ENCODE assay signal across 2 cellular contexts in the genomic region with DNA sequence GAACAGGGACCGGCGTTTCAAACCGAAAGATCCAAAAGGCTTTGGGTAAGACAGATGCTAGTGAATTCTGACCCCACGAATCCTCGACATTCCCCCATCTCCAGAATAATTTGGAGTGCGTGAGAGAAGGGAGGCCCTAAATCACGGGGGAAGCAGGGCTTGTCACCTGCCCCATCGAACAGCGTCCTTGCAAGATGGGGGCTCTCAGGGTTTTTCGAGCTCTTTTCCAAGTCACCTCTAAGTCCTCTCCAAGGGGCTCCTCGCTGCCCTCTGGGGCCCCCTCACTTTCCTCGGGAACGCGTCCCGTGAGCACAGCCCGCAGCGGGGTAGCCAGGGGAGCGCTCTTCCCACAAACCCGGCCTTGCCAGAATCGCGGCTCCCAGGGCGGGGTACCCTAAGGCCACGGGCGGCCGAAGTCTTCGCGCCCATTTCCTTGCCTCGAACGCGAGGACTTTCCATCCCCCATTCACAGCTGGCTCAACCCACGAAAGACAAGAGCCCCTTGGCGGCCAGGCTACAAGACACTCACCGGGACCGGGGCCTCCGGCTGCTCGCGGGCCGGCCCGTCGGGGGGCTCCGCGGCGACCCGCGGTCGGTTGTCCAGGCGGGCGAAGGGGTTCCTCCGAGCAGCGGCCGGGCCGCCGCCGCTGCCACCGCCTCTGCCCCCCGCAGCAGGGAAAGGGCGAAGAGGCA.
TF ChIP-seq lines count a peak whose summit lies in the region.

No MANE protein-coding gene starts in this region.

TF ChIP-seq in SK-N-SH treated with all-trans-retinoic acid at 6 μM for 48 hours, 23 proteins besides CTCF, POLR2A, EP300 and RAD21:
- TF ChIP-seq OSR1 (CRISPR knock-in tag; IDR thresholded peaks at IDR 0.05) (no peak), ZC3H10 (CRISPR knock-in tag; IDR thresholded peaks at IDR 0.05) (no peak), ESRRG (CRISPR knock-in tag; IDR thresholded peaks at IDR 0.05) (no peak)
- TF ChIP-seq, protein P1, sequence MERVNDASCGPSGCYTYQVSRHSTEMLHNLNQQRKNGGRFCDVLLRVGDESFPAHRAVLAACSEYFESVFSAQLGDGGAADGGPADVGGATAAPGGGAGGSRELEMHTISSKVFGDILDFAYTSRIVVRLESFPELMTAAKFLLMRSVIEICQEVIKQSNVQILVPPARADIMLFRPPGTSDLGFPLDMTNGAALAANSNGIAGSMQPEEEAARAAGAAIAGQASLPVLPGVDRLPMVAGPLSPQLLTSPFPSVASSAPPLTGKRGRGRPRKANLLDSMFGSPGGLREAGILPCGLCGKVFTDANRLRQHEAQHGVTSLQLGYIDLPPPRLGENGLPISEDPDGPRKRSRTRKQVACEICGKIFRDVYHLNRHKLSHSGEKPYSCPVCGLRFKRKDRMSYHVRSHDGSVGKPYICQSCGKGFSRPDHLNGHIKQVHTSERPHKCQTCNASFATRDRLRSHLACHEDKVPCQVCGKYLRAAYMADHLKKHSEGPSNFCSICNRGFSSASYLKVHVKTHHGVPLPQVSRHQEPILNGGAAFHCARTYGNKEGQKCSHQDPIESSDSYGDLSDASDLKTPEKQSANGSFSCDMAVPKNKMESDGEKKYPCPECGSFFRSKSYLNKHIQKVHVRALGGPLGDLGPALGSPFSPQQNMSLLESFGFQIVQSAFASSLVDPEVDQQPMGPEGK (CRISPR knock-in tag; IDR thresholded peaks at IDR 0.05; ENCODE audit: borderline replicate concordance), result no peak

TF ChIP-seq in H1, 55 proteins besides CTCF, POLR2A, EP300 and RAD21:
- TF ChIP-seq CEBPB (IDR thresholded peaks at IDR 0.05; ENCODE audit: low read depth, low read length) (no peak), CHD2 (IDR thresholded peaks at IDR 0.05; ENCODE audit: low read length) (no peak), PHF8 (conservative IDR thresholded peaks at IDR 0.05; ENCODE audit: low read depth, low read length) (no peak), TBP (IDR thresholded peaks at IDR 0.05; ENCODE audit: low read depth, low read length) (no peak), HDAC2 (IDR thresholded peaks at IDR 0.05; ENCODE audit: borderline replicate concordance in 1 of 2, low read depth in 2 of 2, low read length in 2 of 2) (0 out of 4 replicates have a peak, but pooled peaks of 1 of the 2 experiments have one; percentile 58), CREB1 (IDR thresholded peaks at IDR 0.05) (no peak), RXRA (IDR thresholded peaks at IDR 0.05; ENCODE audit: insufficient read depth, low read depth, low read length) (no peak), SAP30 (IDR thresholded peaks at IDR 0.05; ENCODE audit: insufficient read depth, insufficient replicate concordance, low read length) (no peak), SP1 (IDR thresholded peaks at IDR 0.05; ENCODE audit: low read depth, low read length) (no peak), RBBP5 (IDR thresholded peaks at IDR 0.05; ENCODE audit: borderline replicate concordance, low read depth, low read length) (no peak; the same call in 1 of the 2 replicates), BACH1 (IDR thresholded peaks at IDR 0.05; ENCODE audit: low read length) (0 out of 2 replicates have a peak, but pooled peaks have one; percentile 14), JUN (IDR thresholded peaks at IDR 0.05; ENCODE audit: low read depth, low read length) (no peak), USF2 (IDR thresholded peaks at IDR 0.05; ENCODE audit: low read length) (no peak), RFX5 (IDR thresholded peaks at IDR 0.05; ENCODE audit: borderline replicate concordance, low read depth, low read length) (no peak), POU5F1 (IDR thresholded peaks at IDR 0.05; ENCODE audit: low read depth, low read length) (no peak), ASH2L (IDR thresholded peaks at IDR 0.05; ENCODE audit: low read length) (peak; percentile 34), EZH2 (IDR thresholded peaks at IDR 0.05; ENCODE audit: low read depth, low read length, severe bottlenecking) (peak; percentile 37), KDM4A (IDR thresholded peaks at IDR 0.05; ENCODE audit: low read depth, low read length, severe bottlenecking) (no peak), SRF (IDR thresholded peaks at IDR 0.05; ENCODE audit: low read depth, low read length) (no peak), CTBP2 (IDR thresholded peaks at IDR 0.05; ENCODE audit: borderline replicate concordance, insufficient read depth, insufficient read length, low read length) (no peak)
- TF ChIP-seq, protein P2, sequence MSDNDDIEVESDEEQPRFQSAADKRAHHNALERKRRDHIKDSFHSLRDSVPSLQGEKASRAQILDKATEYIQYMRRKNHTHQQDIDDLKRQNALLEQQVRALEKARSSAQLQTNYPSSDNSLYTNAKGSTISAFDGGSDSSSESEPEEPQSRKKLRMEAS (IDR thresholded peaks at IDR 0.05), result no peak
